ENCODE assay signal across 1 cellular context in the genomic region with DNA sequence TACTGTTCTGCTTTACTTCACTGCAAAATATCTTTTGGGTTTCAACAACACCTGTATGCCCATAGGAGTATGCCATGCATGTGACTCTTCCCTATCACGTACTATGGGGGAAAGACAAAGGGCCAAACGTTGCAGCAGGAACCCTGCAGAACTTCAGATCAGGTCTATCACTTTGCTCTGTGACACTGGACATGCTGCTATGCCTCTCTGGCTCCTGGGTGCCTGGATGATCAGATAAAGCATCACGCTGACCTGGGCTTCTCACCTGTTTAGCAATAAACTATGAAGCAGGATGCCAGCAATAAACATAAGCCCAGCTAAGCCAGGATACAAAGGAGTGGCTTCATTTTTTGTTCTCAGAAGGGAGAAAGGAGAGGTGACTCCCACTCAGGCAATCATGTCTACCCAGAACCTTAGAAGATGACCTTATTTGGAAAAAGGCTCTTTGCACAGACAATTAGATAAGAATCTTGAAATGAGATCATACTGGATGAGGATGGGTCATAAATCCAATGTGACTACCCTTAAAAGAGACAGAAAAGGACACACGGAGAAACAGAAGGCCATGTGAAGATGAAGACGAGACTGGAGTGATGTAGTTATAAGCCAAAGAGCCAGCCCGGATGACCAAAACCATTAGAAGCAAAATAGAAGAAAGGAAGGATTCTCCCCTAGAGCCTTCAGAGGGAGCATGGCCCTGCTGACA.
TF ChIP-seq lines count a peak whose summit lies in the region.

No MANE protein-coding gene starts in this region.

TF ChIP-seq in K562, 482 proteins besides CTCF, POLR2A, EP300 and RAD21 (continued from another document and continues in another):
- TF ChIP-seq, protein P1, sequence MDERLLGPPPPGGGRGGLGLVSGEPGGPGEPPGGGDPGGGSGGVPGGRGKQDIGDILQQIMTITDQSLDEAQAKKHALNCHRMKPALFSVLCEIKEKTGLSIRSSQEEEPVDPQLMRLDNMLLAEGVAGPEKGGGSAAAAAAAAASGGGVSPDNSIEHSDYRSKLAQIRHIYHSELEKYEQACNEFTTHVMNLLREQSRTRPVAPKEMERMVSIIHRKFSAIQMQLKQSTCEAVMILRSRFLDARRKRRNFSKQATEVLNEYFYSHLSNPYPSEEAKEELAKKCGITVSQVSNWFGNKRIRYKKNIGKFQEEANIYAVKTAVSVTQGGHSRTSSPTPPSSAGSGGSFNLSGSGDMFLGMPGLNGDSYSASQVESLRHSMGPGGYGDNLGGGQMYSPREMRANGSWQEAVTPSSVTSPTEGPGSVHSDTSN (CRISPR knock-in tag; IDR thresholded peaks at IDR 0.05; ENCODE audit: low read depth), result no peak
- TF ChIP-seq, protein P1 (tag; conservative IDR thresholded peaks at IDR 0.05; ENCODE audit: low read depth), result peak; percentile 93
- no peak for TF ChIP-seq SUPT5H (IDR thresholded peaks at IDR 0.05)
- TF ChIP-seq HDAC3 (IDR thresholded peaks at IDR 0.05; ENCODE audit: borderline replicate concordance, partially characterized antibody), result no peak
- no peak for TF ChIP-seq RNF2 (IDR thresholded peaks at IDR 0.05)
- no peak for TF ChIP-seq ZBTB7A (IDR thresholded peaks at IDR 0.05; ENCODE audit: borderline replicate concordance, control insufficient read depth, low read depth, low read length)
- peak; percentile 78; the same call in 1 of the 2 replicates for TF ChIP-seq ZNF644 (tag; IDR thresholded peaks at IDR 0.05; ENCODE audit: low read depth)
- TF ChIP-seq GABPB2 (CRISPR knock-in tag; conservative IDR thresholded peaks at IDR 0.05), result no peak
- peak; percentile 51 for TF ChIP-seq L3MBTL2 (IDR thresholded peaks at IDR 0.05)
- TF ChIP-seq, protein P2, sequence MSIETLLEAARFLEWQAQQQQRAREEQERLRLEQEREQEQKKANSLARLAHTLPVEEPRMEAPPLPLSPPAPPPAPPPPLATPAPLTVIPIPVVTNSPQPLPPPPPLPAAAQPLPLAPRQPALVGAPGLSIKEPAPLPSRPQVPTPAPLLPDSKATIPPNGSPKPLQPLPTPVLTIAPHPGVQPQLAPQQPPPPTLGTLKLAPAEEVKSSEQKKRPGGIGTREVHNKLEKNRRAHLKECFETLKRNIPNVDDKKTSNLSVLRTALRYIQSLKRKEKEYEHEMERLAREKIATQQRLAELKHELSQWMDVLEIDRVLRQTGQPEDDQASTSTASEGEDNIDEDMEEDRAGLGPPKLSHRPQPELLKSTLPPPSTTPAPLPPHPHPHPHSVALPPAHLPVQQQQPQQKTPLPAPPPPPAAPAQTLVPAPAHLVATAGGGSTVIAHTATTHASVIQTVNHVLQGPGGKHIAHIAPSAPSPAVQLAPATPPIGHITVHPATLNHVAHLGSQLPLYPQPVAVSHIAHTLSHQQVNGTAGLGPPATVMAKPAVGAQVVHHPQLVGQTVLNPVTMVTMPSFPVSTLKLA (conservative IDR thresholded peaks at IDR 0.05), result no peak
- TF ChIP-seq, protein P3, sequence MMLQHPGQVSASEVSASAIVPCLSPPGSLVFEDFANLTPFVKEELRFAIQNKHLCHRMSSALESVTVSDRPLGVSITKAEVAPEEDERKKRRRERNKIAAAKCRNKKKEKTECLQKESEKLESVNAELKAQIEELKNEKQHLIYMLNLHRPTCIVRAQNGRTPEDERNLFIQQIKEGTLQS (IDR thresholded peaks at IDR 0.05), result peak; percentile 90
- TF ChIP-seq, protein P3 (CRISPR knock-in tag; conservative IDR thresholded peaks at IDR 0.05), result 0 out of 2 replicates have a peak, but pooled peaks have one; percentile 20
- no peak for TF ChIP-seq BRD9 (IDR thresholded peaks at IDR 0.05; ENCODE audit: low read depth, partially characterized antibody)
- no peak for TF ChIP-seq ZNF212 (CRISPR knock-in tag; IDR thresholded peaks at IDR 0.05)
- no peak for TF ChIP-seq ZNF12 (CRISPR knock-in tag; IDR thresholded peaks at IDR 0.05)
- peak in 1 of 2 experiments; percentile 32; a peak in 1 of 4 replicates for TF ChIP-seq RCOR1 (IDR thresholded peaks at IDR 0.05; ENCODE audit: borderline replicate concordance in 1 of 2, low read depth in 2 of 2, low read length in 2 of 2)
- TF ChIP-seq, protein P4, sequence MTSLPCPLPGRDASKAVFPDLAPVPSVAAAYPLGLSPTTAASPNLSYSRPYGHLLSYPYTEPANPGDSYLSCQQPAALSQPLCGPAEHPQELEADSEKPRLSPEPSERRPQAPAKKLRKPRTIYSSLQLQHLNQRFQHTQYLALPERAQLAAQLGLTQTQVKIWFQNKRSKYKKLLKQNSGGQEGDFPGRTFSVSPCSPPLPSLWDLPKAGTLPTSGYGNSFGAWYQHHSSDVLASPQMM (CRISPR knock-in tag; IDR thresholded peaks at IDR 0.05), result no peak
- peak; percentile 98 for TF ChIP-seq ATF7 (IDR thresholded peaks at IDR 0.05)
- no peak for TF ChIP-seq ZNF699 (CRISPR knock-in tag; IDR thresholded peaks at IDR 0.05; ENCODE audit: insufficient replicate concordance)
- 0 out of 2 replicates have a peak, but pooled peaks have one; percentile 49 for TF ChIP-seq SMAD3 (CRISPR knock-in tag; conservative IDR thresholded peaks at IDR 0.05)
- no peak for TF ChIP-seq CHD2 (IDR thresholded peaks at IDR 0.05; ENCODE audit: low read depth, low read length)
- TF ChIP-seq, protein P5, sequence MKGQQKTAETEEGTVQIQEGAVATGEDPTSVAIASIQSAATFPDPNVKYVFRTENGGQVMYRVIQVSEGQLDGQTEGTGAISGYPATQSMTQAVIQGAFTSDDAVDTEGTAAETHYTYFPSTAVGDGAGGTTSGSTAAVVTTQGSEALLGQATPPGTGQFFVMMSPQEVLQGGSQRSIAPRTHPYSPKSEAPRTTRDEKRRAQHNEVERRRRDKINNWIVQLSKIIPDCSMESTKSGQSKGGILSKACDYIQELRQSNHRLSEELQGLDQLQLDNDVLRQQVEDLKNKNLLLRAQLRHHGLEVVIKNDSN (CRISPR knock-in tag; IDR thresholded peaks at IDR 0.05), result no peak
- TF ChIP-seq, protein P6, sequence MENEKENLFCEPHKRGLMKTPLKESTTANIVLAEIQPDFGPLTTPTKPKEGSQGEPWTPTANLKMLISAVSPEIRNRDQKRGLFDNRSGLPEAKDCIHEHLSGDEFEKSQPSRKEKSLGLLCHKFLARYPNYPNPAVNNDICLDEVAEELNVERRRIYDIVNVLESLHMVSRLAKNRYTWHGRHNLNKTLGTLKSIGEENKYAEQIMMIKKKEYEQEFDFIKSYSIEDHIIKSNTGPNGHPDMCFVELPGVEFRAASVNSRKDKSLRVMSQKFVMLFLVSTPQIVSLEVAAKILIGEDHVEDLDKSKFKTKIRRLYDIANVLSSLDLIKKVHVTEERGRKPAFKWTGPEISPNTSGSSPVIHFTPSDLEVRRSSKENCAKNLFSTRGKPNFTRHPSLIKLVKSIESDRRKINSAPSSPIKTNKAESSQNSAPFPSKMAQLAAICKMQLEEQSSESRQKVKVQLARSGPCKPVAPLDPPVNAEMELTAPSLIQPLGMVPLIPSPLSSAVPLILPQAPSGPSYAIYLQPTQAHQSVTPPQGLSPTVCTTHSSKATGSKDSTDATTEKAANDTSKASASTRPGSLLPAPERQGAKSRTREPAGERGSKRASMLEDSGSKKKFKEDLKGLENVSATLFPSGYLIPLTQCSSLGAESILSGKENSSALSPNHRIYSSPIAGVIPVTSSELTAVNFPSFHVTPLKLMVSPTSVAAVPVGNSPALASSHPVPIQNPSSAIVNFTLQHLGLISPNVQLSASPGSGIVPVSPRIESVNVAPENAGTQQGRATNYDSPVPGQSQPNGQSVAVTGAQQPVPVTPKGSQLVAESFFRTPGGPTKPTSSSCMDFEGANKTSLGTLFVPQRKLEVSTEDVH (IDR thresholded peaks at IDR 0.05; ENCODE audit: low read depth, partially characterized antibody), result no peak
- no peak for TF ChIP-seq ZNF124 (CRISPR knock-in tag; IDR thresholded peaks at IDR 0.05)
- TF ChIP-seq ARID1B (IDR thresholded peaks at IDR 0.05), result peak; percentile 47; the same call in 1 of the 2 replicates
- TF ChIP-seq MYBL2 (IDR thresholded peaks at IDR 0.05; ENCODE audit: low read depth), result no peak
- TF ChIP-seq MYBL2 (CRISPR knock-in tag; IDR thresholded peaks at IDR 0.05; ENCODE audit: borderline replicate concordance), result no peak
- TF ChIP-seq, protein P7, sequence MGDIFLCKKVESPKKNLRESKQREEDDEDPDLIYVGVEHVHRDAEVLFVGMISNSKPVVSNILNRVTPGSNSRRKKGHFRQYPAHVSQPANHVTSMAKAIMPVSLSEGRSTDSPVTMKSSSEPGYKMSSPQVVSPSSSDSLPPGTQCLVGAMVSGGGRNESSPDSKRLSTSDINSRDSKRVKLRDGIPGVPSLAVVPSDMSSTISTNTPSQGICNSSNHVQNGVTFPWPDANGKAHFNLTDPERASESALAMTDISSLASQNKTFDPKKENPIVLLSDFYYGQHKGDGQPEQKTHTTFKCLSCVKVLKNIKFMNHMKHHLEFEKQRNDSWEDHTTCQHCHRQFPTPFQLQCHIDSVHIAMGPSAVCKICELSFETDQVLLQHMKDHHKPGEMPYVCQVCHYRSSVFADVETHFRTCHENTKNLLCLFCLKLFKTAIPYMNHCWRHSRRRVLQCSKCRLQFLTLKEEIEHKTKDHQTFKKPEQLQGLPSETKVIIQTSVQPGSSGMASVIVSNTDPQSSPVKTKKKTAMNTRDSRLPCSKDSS (IDR thresholded peaks at IDR 0.05; ENCODE audit: low read depth, partially characterized antibody), result no peak
- no peak for TF ChIP-seq NFRKB (IDR thresholded peaks at IDR 0.05; ENCODE audit: low read depth)
- TF ChIP-seq KDM4B (IDR thresholded peaks at IDR 0.05; ENCODE audit: borderline replicate concordance in 2 of 2, low read depth in 1 of 2), result no peak
- TF ChIP-seq, protein P8, sequence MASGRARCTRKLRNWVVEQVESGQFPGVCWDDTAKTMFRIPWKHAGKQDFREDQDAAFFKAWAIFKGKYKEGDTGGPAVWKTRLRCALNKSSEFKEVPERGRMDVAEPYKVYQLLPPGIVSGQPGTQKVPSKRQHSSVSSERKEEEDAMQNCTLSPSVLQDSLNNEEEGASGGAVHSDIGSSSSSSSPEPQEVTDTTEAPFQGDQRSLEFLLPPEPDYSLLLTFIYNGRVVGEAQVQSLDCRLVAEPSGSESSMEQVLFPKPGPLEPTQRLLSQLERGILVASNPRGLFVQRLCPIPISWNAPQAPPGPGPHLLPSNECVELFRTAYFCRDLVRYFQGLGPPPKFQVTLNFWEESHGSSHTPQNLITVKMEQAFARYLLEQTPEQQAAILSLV (tag; IDR thresholded peaks at IDR 0.05), result no peak
- TF ChIP-seq GTF2F1 (IDR thresholded peaks at IDR 0.05; ENCODE audit: low read depth, low read length), result no peak
- TF ChIP-seq HEY1 (CRISPR knock-in tag; IDR thresholded peaks at IDR 0.05; ENCODE audit: borderline replicate concordance), result no peak
- TF ChIP-seq HDAC8 (tag; IDR thresholded peaks at IDR 0.05), result no peak; the same call in 1 of the 2 replicates
- no peak for TF ChIP-seq ZNF785 (CRISPR knock-in tag; IDR thresholded peaks at IDR 0.05)
- TF ChIP-seq ZNF174 (CRISPR knock-in tag; IDR thresholded peaks at IDR 0.05), result no peak
- no peak for TF ChIP-seq IRF2 (CRISPR knock-in tag; IDR thresholded peaks at IDR 0.05)
- no peak for TF ChIP-seq MTA3 (IDR thresholded peaks at IDR 0.05; ENCODE audit: borderline replicate concordance)
- TF ChIP-seq ZFP30 (CRISPR knock-in tag; IDR thresholded peaks at IDR 0.05; ENCODE audit: borderline replicate concordance), result no peak
- TF ChIP-seq, protein P9, sequence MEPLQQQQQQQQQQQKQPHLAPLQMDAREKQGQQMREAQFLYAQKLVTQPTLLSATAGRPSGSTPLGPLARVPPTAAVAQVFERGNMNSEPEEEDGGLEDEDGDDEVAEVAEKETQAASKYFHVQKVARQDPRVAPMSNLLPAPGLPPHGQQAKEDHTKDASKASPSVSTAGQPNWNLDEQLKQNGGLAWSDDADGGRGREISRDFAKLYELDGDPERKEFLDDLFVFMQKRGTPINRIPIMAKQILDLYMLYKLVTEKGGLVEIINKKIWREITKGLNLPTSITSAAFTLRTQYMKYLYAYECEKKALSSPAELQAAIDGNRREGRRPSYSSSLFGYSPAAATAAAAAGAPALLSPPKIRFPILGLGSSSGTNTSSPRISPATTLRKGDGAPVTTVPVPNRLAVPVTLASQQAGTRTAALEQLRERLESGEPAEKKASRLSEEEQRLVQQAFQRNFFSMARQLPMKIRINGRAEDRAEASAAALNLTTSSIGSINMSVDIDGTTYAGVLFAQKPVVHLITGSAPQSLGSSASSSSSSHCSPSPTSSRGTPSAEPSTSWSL (CRISPR knock-in tag; IDR thresholded peaks at IDR 0.05; ENCODE audit: borderline replicate concordance), result no peak
- TF ChIP-seq, protein P10, sequence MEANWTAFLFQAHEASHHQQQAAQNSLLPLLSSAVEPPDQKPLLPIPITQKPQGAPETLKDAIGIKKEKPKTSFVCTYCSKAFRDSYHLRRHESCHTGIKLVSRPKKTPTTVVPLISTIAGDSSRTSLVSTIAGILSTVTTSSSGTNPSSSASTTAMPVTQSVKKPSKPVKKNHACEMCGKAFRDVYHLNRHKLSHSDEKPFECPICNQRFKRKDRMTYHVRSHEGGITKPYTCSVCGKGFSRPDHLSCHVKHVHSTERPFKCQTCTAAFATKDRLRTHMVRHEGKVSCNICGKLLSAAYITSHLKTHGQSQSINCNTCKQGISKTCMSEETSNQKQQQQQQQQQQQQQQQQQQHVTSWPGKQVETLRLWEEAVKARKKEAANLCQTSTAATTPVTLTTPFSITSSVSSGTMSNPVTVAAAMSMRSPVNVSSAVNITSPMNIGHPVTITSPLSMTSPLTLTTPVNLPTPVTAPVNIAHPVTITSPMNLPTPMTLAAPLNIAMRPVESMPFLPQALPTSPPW (CRISPR knock-in tag; IDR thresholded peaks at IDR 0.05), result peak; percentile 38; the same call in 1 of the 2 replicates
- no peak for TF ChIP-seq RB1 (IDR thresholded peaks at IDR 0.05; ENCODE audit: low read depth)
- no peak for TF ChIP-seq ERF (CRISPR knock-in tag; IDR thresholded peaks at IDR 0.05)
- TF ChIP-seq KLF10 (CRISPR knock-in tag; IDR thresholded peaks at IDR 0.05), result no peak
- TF ChIP-seq TCF7L2 (IDR thresholded peaks at IDR 0.05; ENCODE audit: low read depth, low read length), result no peak
- TF ChIP-seq HNRNPL (IDR thresholded peaks at IDR 0.05; ENCODE audit: low read depth, low read length), result no peak
- TF ChIP-seq ZNF184 (CRISPR knock-in tag; IDR thresholded peaks at IDR 0.05), result no peak
- no peak for TF ChIP-seq GATAD2B (IDR thresholded peaks at IDR 0.05; ENCODE audit: borderline replicate concordance)
